In genomic region chr4:112284166-112284565, GRCh38 we compare ENCODE assay signal across 8 cellular contexts. TPM values are rescaled to one million over a fixed set of nuclear protein-coding genes. Genes with fewer than 3 reads are reported as not detected.
A peak's percentile ranks its signal among the peaks of the same experiment; 100 is the strongest.
DNase-seq lines count a peak whose midpoint lies in the region; ATAC-seq and TF ChIP-seq lines count a peak whose summit lies in the region.

No MANE protein-coding gene starts in this region.

- peak overlapping the region; percentile 90 for H3K9ac ChIP-seq in BLaER1
- peak overlapping the region; percentile 89; the same call in 1 of the 2 replicates for H3K9ac ChIP-seq in KMS-11

- H3K9me3 Mint-ChIP-seq in naive thymus-derived CD8-positive, alpha-beta T cell: peaks cover 0 to 10% (median 0%) of the 10 kb centered on the region in 9 donors

- H3K36me3 Mint-ChIP-seq in naive thymus-derived CD8-positive, alpha-beta T cell: peaks cover 0 to 12% (median 3%) of the 10 kb centered on the region in 3 donors

- peaks cover 23% of the 10 kb centered on the region for H3K36me3 ChIP-seq in BLaER1
- no peaks in the 10 kb centered on the region for H3K36me3 ChIP-seq in KMS-11 (ENCODE audit: insufficient read depth)
- no peaks in the 10 kb centered on the region for H3K36me3 ChIP-seq in brain microvascular endothelial cell (replicated peaks)

- H3K27ac ChIP-seq in BLaER1: peak overlapping the region; percentile 92
- peak overlapping the region; percentile 87 for H3K27ac ChIP-seq in KMS-11
- no peak overlapping the region for H3K27ac ChIP-seq in brain microvascular endothelial cell

- H3K4me3 ChIP-seq in BLaER1 (peak overlapping the region; percentile 77), KMS-11 (IDR thresholded peaks at IDR 0.05; ENCODE audit: insufficient read depth, low read depth, low read length) (no peak overlapping the region), brain microvascular endothelial cell (ENCODE audit: low read depth, low read length) (peak overlapping the region; percentile 73)

- no peak for ATAC-seq in naive thymus-derived CD8-positive, alpha-beta T cell
- no peak for ATAC-seq in HG03469 (IDR thresholded peaks at IDR 0.05; ENCODE audit: unreplicated experiment)
- ATAC-seq in GM19328 (IDR thresholded peaks at IDR 0.05; ENCODE audit: unreplicated experiment): no peak

- peak overlapping the region; percentile 91 for H3K4me2 ChIP-seq in BLaER1
- H3K4me2 ChIP-seq in KMS-11: peak overlapping the region; percentile 85

- in situ Hi-C loops in brain microvascular endothelial cell (cut with HindIII; ENCODE audit: low pct_ligation_motif_present, low sequenced_read_pairs): no loop called here

- POLR2A ChIA-PET in naive thymus-derived CD8-positive, alpha-beta T cell (lab: Charles Lee): interaction anchor here (0.9 to 4.0 kb wide), 2 partner anchors 21 to 25 kb away, joined by 3 to 33 read pairs; no protein-coding TSS in a partner anchor

- no peak for TF ChIP-seq CTCF in KMS-11 (conservative IDR thresholded peaks at IDR 0.05; ENCODE audit: low read depth, low read length)
- no peak for TF ChIP-seq CTCF in brain microvascular endothelial cell (IDR thresholded peaks at IDR 0.05; ENCODE audit: low read depth, low read length, missing control alignments)

- H4K20me1 ChIP-seq in BLaER1: peaks cover 44% of the 10 kb centered on the region
- H4K20me1 ChIP-seq in KMS-11 (ENCODE audit: insufficient read depth): 0 out of 2 replicates have a peak, but pooled peaks cover 4% of the 10 kb centered on the region

- H2AFZ ChIP-seq in KMS-11 (ENCODE audit: low read depth): no peak overlapping the region

- peaks cover 80% of the 10 kb centered on the region for H3K79me2 ChIP-seq in KMS-11 (ENCODE audit: insufficient read depth, low read depth)

- peak overlapping the region; percentile 87 to 96 (median 94) for H3K4me3 Mint-ChIP-seq in naive thymus-derived CD8-positive, alpha-beta T cell

- peak overlapping the region; percentile 58 to 97 (median 93) for H3K27ac Mint-ChIP-seq in naive thymus-derived CD8-positive, alpha-beta T cell

- H3K4me1 Mint-ChIP-seq in naive thymus-derived CD8-positive, alpha-beta T cell: peaks cover 25 to 88% (median 73%) of the 10 kb centered on the region in 4 donors

- H3K9me3 ChIP-seq in BLaER1: peaks cover 32% of the 10 kb centered on the region

- no peak for DNase-seq in brain microvascular endothelial cell
- no peak for DNase-seq in naive thymus-derived CD8-positive, alpha-beta T cell
- no peak for DNase-seq in kidney glomerular epithelial cell (lab: John Stamatoyannopoulos, UW)
- no peak for DNase-seq in SKM-1 (lab: John Stamatoyannopoulos, UW; ENCODE audit: unreplicated experiment)

- no peaks in the 10 kb centered on the region for H3K27me3 Mint-ChIP-seq in naive thymus-derived CD8-positive, alpha-beta T cell

- H3K4me1 ChIP-seq in BLaER1 (peaks cover 81% of the 10 kb centered on the region), KMS-11 (ENCODE audit: low read depth, poor library complexity, severe bottlenecking) (peaks cover 74% of the 10 kb centered on the region)

- H3K27me3 ChIP-seq in BLaER1: no peaks in the 10 kb centered on the region
- H3K27me3 ChIP-seq in KMS-11 (ENCODE audit: insufficient read depth, low read depth): no peaks in the 10 kb centered on the region
- H3K27me3 ChIP-seq in brain microvascular endothelial cell (replicated peaks): no peaks in the 10 kb centered on the region

RNA-seq across cellular contexts. Expression of gene TIFA, which starts 1.5 kb away (rescaled TPM):
- total RNA-seq in naive thymus-derived CD8-positive, alpha-beta T cell: 10 to 100 TPM; 11.4 to 12.6 TPM
- polyA plus RNA-seq in naive thymus-derived CD8-positive, alpha-beta T cell: 10 to 100 TPM in 2 of 3 donors, 1 to 10 TPM in 1; 9.7 to 15.8 (median 13.7) TPM

RNA-seq across cellular contexts. Expression of gene ALPK1, which starts 13.0 kb away (rescaled TPM):
- total RNA-seq in naive thymus-derived CD8-positive, alpha-beta T cell: 10 to 100 TPM; 11.3 to 12.6 TPM
- polyA plus RNA-seq in naive thymus-derived CD8-positive, alpha-beta T cell: 1 to 10 TPM; 2.3 to 4.9 (median 3.8) TPM

RNA-seq across cellular contexts. Expression of gene AP1AR, which starts 52.6 kb away (rescaled TPM):
- total RNA-seq in naive thymus-derived CD8-positive, alpha-beta T cell: 10 to 100 TPM; 21.3 to 23.7 TPM
- 10 to 100 TPM; 16.1 to 28.9 (median 16.8) TPM for polyA plus RNA-seq in naive thymus-derived CD8-positive, alpha-beta T cell
